In genomic region chr21:29487154-29487553, GRCh38 we compare ENCODE assay signal across 1 cellular context.
TF ChIP-seq lines count a peak whose summit lies in the region.

No MANE protein-coding gene starts in this region.

TF ChIP-seq in IMR-90, 13 proteins besides CTCF, POLR2A, EP300 and RAD21 (continued from another document):
- TF ChIP-seq ELK1 (IDR thresholded peaks at IDR 0.05; ENCODE audit: borderline replicate concordance, low read depth, low read length), result no peak
